9 cellular contexts compared by ENCODE assay signal in genomic region chr17:45234641-45235040, GRCh38. TPM values are rescaled to one million over a fixed set of nuclear protein-coding genes. Genes with fewer than 3 reads are reported as not detected.
DNase-seq lines count a peak whose midpoint lies in the region; ATAC-seq, FAIRE-seq and TF ChIP-seq lines count a peak whose summit lies in the region.
"Had no signal": no experiment of that assay in that cellular context is flagged by ENCODE, and none has a peak within 500 bp of the region (broad histone marks: within the 10 kb centered on the region; RNA-seq: fewer than 3 reads in every experiment).

No MANE protein-coding gene starts in this region.

- H3K4me1 Mint-ChIP-seq in T-helper 2 cell treated with Interferon-gamma antibody and Interleukin-4, amounts not matched to agents 5 μg/mL and 100 μg/mL, for 36 hours (ENCODE audit: low read depth) = peaks cover 47% of the 10 kb centered on the region

- H3K27me3 Mint-ChIP-seq in T-helper 2 cell treated with Interferon-gamma antibody and Interleukin-4, amounts not matched to agents 5 μg/mL and 100 μg/mL, for 36 hours (ENCODE audit: low read depth) = no peaks in the 10 kb centered on the region

- H3K9ac ChIP-seq in IMR-90 (ENCODE audit: low read depth, low read length) = no peak overlapping the region

- H3K36me3 Mint-ChIP-seq in T-helper 2 cell treated with Interferon-gamma antibody and Interleukin-4, amounts not matched to agents 5 μg/mL and 100 μg/mL, for 36 hours (ENCODE audit: low read depth) = peaks cover 62% of the 10 kb centered on the region

- H2AK9ac ChIP-seq in IMR-90 (replicated peaks; ENCODE audit: low read depth, low read length, poor library complexity) = no peak overlapping the region

- CTCF ChIA-PET in IMR-90 (lab: Yijun Ruan, JAX) = no interaction called here

- no peak overlapping the region for H3K18ac ChIP-seq in IMR-90 (ENCODE audit: low read depth, low read length)

- H3K79me1 ChIP-seq in IMR-90 (ENCODE audit: low read depth in 1 of 2, low read length in 2 of 2) = peaks cover 0 to 3% of the 10 kb centered on the region in 2 experiments; a peak in 1 of 4 replicates

- no CpG with 5 or more reads among the region's 5 CpGs for WGBS in IMR-90 (ENCODE audit: extremely low coverage in 2 of 2, insufficient read length in 1 of 2), 2 experiments
- 7 to 22% (median 19%) methylated on average over 5 of the region's 5 CpGs for WGBS in small intestine, 3 donors

- no peaks in the 10 kb centered on the region for H3K27me3 ChIP-seq in IMR-90 (ENCODE audit: control insufficient read depth, insufficient read depth, low read length)
- no peaks in the 10 kb centered on the region for H3K27me3 ChIP-seq in small intestine (ENCODE audit: control insufficient read depth in 2 of 2, insufficient read depth in 2 of 2, low read length in 2 of 2)

- no peak overlapping the region for H4K91ac ChIP-seq in IMR-90 (ENCODE audit: insufficient read depth, low read depth, low read length)

- POLR2A ChIA-PET in IMR-90 (lab: Charles Lee; ENCODE audit: unreplicated experiment) = no interaction called here

- H2BK15ac ChIP-seq in IMR-90 (ENCODE audit: low read depth, low read length) = no peak overlapping the region

- no peak overlapping the region for H3K14ac ChIP-seq in IMR-90 (replicated peaks; ENCODE audit: low read depth, low read length)

- H3K9me1 ChIP-seq in IMR-90 (ENCODE audit: insufficient read depth, low read length) = peaks cover 12% of the 10 kb centered on the region; the same call in 1 of the 2 replicates

- dilution Hi-C loops in IMR-90 (cut with HindIII; ENCODE audit: low sequenced_read_pairs, unreplicated experiment) = no loop called here

- no peak overlapping the region for H2BK5ac ChIP-seq in IMR-90 (ENCODE audit: low read depth, low read length, poor library complexity, severe bottlenecking)

- no peak overlapping the region for H3K23ac ChIP-seq in IMR-90 (ENCODE audit: low read depth, low read length)

- 0 out of 2 replicates have a peak, but pooled peaks have one; percentile 11 for TF ChIP-seq CTCF in IMR-90 (conservative IDR thresholded peaks at IDR 0.05; ENCODE audit: low read depth, low read length)
- peak; percentile 15 for TF ChIP-seq CTCF in fibroblast of the aortic adventitia (IDR thresholded peaks at IDR 0.05; ENCODE audit: insufficient read depth, low read length)

- no peak overlapping the region for H3K4me3 Mint-ChIP-seq in T-helper 2 cell treated with Interferon-gamma antibody and Interleukin-4, amounts not matched to agents 5 μg/mL and 100 μg/mL, for 36 hours

- in situ Hi-C loops in IMR-90 (cut with MboI; ENCODE audit: low sequenced_read_pairs) = no loop called here

- peaks cover 17% of the 10 kb centered on the region for H3K4me1 ChIP-seq in IMR-90 (ENCODE audit: control insufficient read depth, insufficient read depth, low read length)
- H3K4me1 ChIP-seq in small intestine (ENCODE audit: control insufficient read depth in 2 of 2, insufficient read depth in 1 of 2, low read depth in 1 of 2, low read length in 1 of 2) = peaks cover 0 to 2% of the 10 kb centered on the region in 2 donors

- H3K4ac ChIP-seq in IMR-90 (ENCODE audit: low read depth, low read length) = no peak overlapping the region

- no peak for TF ChIP-seq RAD21 in IMR-90 (IDR thresholded peaks at IDR 0.05; ENCODE audit: low read length)

- H3K9me3 Mint-ChIP-seq in T-helper 2 cell treated with Interferon-gamma antibody and Interleukin-4, amounts not matched to agents 5 μg/mL and 100 μg/mL, for 36 hours = no peaks in the 10 kb centered on the region

- no peak overlapping the region for H2BK120ac ChIP-seq in IMR-90 (ENCODE audit: low read depth, low read length)

- H2BK20ac ChIP-seq in IMR-90 (ENCODE audit: low read depth, low read length) = no peak overlapping the region

- no TSS peak for BruUV-seq in IMR-90 (replicated peaks; lab: Mats Ljungman, UMichigan)

- no peak overlapping the region for H4K5ac ChIP-seq in IMR-90 (ENCODE audit: low read depth, low read length)

- no peak for TF ChIP-seq POLR2A in IMR-90 (IDR thresholded peaks at IDR 0.05; ENCODE audit: low read depth, low read length)

- H3K56ac ChIP-seq in IMR-90 (ENCODE audit: extremely low read depth, insufficient read depth, low read length) = no peak overlapping the region

- H3K9me3 ChIP-seq in IMR-90 (ENCODE audit: control insufficient read depth, insufficient read depth, low read length) (no peaks in the 10 kb centered on the region), small intestine (ENCODE audit: control insufficient read depth, low read depth) (no peaks in the 10 kb centered on the region)

- no peak overlapping the region for H3K4me2 ChIP-seq in IMR-90 (ENCODE audit: low read depth, low read length)

- no peak overlapping the region for H3K27ac ChIP-seq in IMR-90 (ENCODE audit: insufficient read depth, low read length)
- H3K27ac ChIP-seq in small intestine (ENCODE audit: low read depth in 1 of 2, low read length in 1 of 2) = no peak overlapping the region

- no peak overlapping the region for H2AFZ ChIP-seq in IMR-90 (replicated peaks; ENCODE audit: low read length, poor library complexity)

- DNase-seq in D341Med (ENCODE audit: low spot score) = peak; percentile 82
- no peak for DNase-seq in IMR-90
- no peak for DNase-seq in T-helper 2 cell treated with Interferon-gamma antibody and Interleukin-4, amounts not matched to agents 5 μg/mL and 100 μg/mL, for 36 hours (ENCODE audit: low spot score)
- DNase-seq in fibroblast of the aortic adventitia (ENCODE audit: low read depth) = no peak
- no peak for DNase-seq in GM03348 (ENCODE audit: low spot score)
- no peak for DNase-seq in small intestine

- H4K8ac ChIP-seq in IMR-90 (ENCODE audit: low read depth in 2 of 2, low read length in 2 of 2) = no peak overlapping the region

- peaks cover 5% of the 10 kb centered on the region; the same call in 1 of the 2 replicates for H3K36me3 ChIP-seq in IMR-90 (ENCODE audit: control insufficient read depth, insufficient read depth, low read length)
- no peaks in the 10 kb centered on the region for H3K36me3 ChIP-seq in small intestine (ENCODE audit: control insufficient read depth in 2 of 2, insufficient read depth in 2 of 2, low read length in 2 of 2)

- no peak for FAIRE-seq in small intestine (lab: Jason Lieb, UNC)

- H3K27ac Mint-ChIP-seq in T-helper 2 cell treated with Interferon-gamma antibody and Interleukin-4, amounts not matched to agents 5 μg/mL and 100 μg/mL, for 36 hours = peak overlapping the region; percentile 58

- no peaks in the 10 kb centered on the region for H4K20me1 ChIP-seq in IMR-90 (ENCODE audit: insufficient read depth, low read length)

- ATAC-seq in IMR-90 (ENCODE audit: low read depth) = no peak
- no peak for ATAC-seq in GM18511 (IDR thresholded peaks at IDR 0.05; ENCODE audit: unreplicated experiment)
- ATAC-seq in GM19467 (IDR thresholded peaks at IDR 0.05; ENCODE audit: unreplicated experiment) = no peak

- intact Hi-C loops in IMR-90 (cut with micrococcal nuclease) = loop anchor here (1.0 kb wide), 1 partner anchor 15 kb away; no protein-coding TSS in a partner anchor

- no peak overlapping the region for H2AK5ac ChIP-seq in IMR-90 (ENCODE audit: low read depth, low read length)

- H3K4me3 ChIP-seq in IMR-90 (ENCODE audit: insufficient read depth, low read depth, low read length) (no peak overlapping the region), fibroblast of the aortic adventitia (ENCODE audit: low read depth, low read length) (no peak overlapping the region), small intestine (ENCODE audit: low read depth in 1 of 2, low read length in 2 of 2) (no peak overlapping the region)

TF ChIP-seq in IMR-90, 13 proteins besides CTCF, POLR2A, EP300 and RAD21:
- no peak for TF ChIP-seq SMC3 (IDR thresholded peaks at IDR 0.05; ENCODE audit: low read depth, low read length)
- TF ChIP-seq MXI1 (IDR thresholded peaks at IDR 0.05; ENCODE audit: borderline replicate concordance, low read depth, low read length) = no peak
- no peak for TF ChIP-seq MAFK (IDR thresholded peaks at IDR 0.05; ENCODE audit: low read depth, low read length)
- no peak for TF ChIP-seq CHD1 (IDR thresholded peaks at IDR 0.05; ENCODE audit: low read depth, low read length)
- no peak for TF ChIP-seq RFX5 (IDR thresholded peaks at IDR 0.05; ENCODE audit: low read depth, low read length)
- TF ChIP-seq BHLHE40 (IDR thresholded peaks at IDR 0.05; ENCODE audit: low read depth, low read length) = no peak
- no peak for TF ChIP-seq NFE2L2 (IDR thresholded peaks at IDR 0.05; ENCODE audit: low read depth, low read length)
- TF ChIP-seq RCOR1 (IDR thresholded peaks at IDR 0.05; ENCODE audit: insufficient replicate concordance, low read length) = no peak
- no peak for TF ChIP-seq USF2 (IDR thresholded peaks at IDR 0.05; ENCODE audit: low read depth, low read length)
- no peak for TF ChIP-seq CEBPB (IDR thresholded peaks at IDR 0.05; ENCODE audit: low read depth, low read length)

RNA-seq across cellular contexts. Expression of gene FMNL1, which starts 13.0 kb away (rescaled TPM):
- total RNA-seq in IMR-90 (2012; rRNA removed) (0.36 and 0.56 TPM in 2 replicates), fibroblast of the aortic adventitia (ENCODE audit: low replicate concordance) (0.81 and 0.90 TPM in 2 replicates)
- polyA plus RNA-seq in IMR-90 (2012; rRNA removed) (1.4 and 2.3 TPM in 2 replicates), small intestine (10 to 100 TPM in 1 of 3 donors, 1 to 10 TPM in 2; 3.1 to 15.4 (median 8.3) TPM)
- 4.2 and 5.3 TPM in 2 replicates for polyA plus RNA-seq in IMR-90 (2012; cell fraction: cytosol; rRNA removed)
- 10.8 and 12.1 TPM in 2 replicates for polyA plus RNA-seq in IMR-90 (2012; cell fraction: nucleus; rRNA removed; ENCODE audit: low replicate concordance)

RNA-seq across cellular contexts. Expression of gene SPATA32, which starts 27.3 kb away (rescaled TPM):
- total RNA-seq in IMR-90 (2012; rRNA removed) (under 0.01 and 0.18 TPM in 2 replicates), fibroblast of the aortic adventitia (ENCODE audit: low replicate concordance) (not detected in 2 replicates)
- polyA plus RNA-seq in IMR-90 (2012; rRNA removed) (not detected in 2 replicates), small intestine (under 1 TPM in 1 of 3 donors, not detected in 2; 0.04 TPM)
- polyA plus RNA-seq in IMR-90 (2012; cell fraction: cytosol; rRNA removed) = not detected in 2 replicates
- polyA plus RNA-seq in IMR-90 (2012; cell fraction: nucleus; rRNA removed; ENCODE audit: low replicate concordance) = 0.09 TPM in 1 of 2 replicates, not detected in the other
- total RNA-seq: M059J had no signal
